1 cellular context compared by ENCODE assay signal in the genomic region with DNA sequence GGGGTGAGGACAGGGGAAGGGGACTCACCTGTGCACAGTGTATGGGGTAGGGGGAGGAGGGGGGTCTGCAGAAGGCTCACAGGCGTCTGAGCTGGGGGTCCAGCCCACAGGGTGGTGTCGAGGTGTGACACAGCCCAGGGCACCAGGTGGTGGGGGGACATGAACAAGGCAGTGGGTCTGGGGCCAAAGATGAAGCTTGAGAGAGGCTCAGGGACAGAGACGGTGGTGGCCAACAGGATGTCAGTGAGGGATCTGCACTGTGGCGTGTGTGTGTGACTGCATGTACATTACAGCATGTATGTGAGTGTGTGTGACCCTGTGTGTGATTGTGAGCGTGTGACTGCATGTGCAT.
TF ChIP-seq lines count a peak whose summit lies in the region.

No MANE protein-coding gene starts in this region.

TF ChIP-seq in K562, 482 proteins besides CTCF, POLR2A, EP300 and RAD21:
- no peak for TF ChIP-seq ZNF232 (CRISPR knock-in tag; IDR thresholded peaks at IDR 0.05)
- no peak for TF ChIP-seq GTF2F1 (IDR thresholded peaks at IDR 0.05; ENCODE audit: low read depth, low read length)
- TF ChIP-seq, protein P1, sequence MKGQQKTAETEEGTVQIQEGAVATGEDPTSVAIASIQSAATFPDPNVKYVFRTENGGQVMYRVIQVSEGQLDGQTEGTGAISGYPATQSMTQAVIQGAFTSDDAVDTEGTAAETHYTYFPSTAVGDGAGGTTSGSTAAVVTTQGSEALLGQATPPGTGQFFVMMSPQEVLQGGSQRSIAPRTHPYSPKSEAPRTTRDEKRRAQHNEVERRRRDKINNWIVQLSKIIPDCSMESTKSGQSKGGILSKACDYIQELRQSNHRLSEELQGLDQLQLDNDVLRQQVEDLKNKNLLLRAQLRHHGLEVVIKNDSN (CRISPR knock-in tag; IDR thresholded peaks at IDR 0.05), result no peak
- no peak for TF ChIP-seq PHF8 (IDR thresholded peaks at IDR 0.05; ENCODE audit: borderline replicate concordance, low read length)
